Comparison of ENCODE assay signal across 10 cellular contexts in the genomic region with DNA sequence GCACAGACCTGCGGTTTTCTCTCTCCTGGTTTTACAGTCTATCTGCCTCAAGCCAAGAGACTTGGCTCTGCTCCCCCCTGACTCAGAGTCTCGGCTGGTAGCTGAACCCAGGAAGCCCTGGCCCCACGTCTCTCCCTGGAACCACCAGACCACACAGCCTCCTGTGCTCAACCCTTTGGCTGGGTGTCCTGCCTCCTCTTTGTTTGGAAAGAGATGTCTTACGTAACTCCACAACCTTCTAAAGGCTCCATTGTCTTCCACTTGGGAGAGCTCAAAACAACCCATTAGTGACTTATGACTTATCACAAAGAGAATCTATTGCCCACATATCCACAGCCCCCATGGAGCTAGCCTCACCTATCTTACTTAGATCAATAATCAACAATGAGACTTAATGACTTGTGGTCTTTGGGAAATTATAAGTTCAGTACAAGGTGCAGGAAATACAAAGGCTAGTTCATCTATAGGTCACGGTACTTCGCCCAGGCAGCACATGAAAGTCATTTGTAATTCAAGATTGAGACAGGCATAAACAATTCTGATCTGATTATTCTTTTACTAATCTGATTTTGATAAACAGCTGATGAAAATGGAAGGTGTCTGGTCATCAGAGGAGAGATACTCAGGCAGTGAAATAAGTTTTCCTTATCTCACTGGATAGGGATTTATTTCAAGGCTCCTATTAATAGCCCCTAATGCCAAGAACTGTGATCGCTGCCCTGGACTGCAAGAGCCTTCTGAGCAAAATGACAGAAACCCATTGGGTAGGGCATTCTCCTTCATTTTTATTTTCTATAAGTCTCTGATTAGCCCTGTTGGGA. TPM values are rescaled to one million over a fixed set of nuclear protein-coding genes. Genes with fewer than 3 reads are reported as not detected.
DNase-seq lines count a peak whose midpoint lies in the region; ATAC-seq, FAIRE-seq and TF ChIP-seq lines count a peak whose summit lies in the region.
"Had no signal": no experiment of that assay in that cellular context is flagged by ENCODE, and none has a peak within 500 bp of the region (broad histone marks: within the 10 kb centered on the region; RNA-seq: fewer than 3 reads in every experiment).

No MANE protein-coding gene starts in this region.

- peaks cover 16% of the 10 kb centered on the region for H3K27me3 ChIP-seq in DND-41 (ENCODE audit: insufficient read depth, low read length, poor library complexity)

- no peaks in the 10 kb centered on the region for H3K36me3 ChIP-seq in DND-41 (ENCODE audit: insufficient read depth, low read length)

- intact Hi-C loops in posterior cingulate gyrus (cut with DNase I) = no loop called here

- no peak overlapping the region for H3K4me2 ChIP-seq in DND-41 (ENCODE audit: insufficient read depth, low read length)

- H3K36me3 Mint-ChIP-seq in activated T-cell treated with anti-CD3 and anti-CD28 coated beads, Interleukin-2, amount 50 U/mL, for 4 hours (ENCODE audit: insufficient read depth) = no peaks in the 10 kb centered on the region
- no peaks in the 10 kb centered on the region for H3K36me3 Mint-ChIP-seq in stimulated activated effector memory CD8-positive, alpha-beta T cell treated with anti-CD3 and anti-CD28 coated beads, Interleukin-12 subunit alpha, Interleukin-12 subunit beta, amount 100 ng/mL, for 72 hours

- H3K9me3 Mint-ChIP-seq in activated T-cell treated with anti-CD3 and anti-CD28 coated beads, Interleukin-2, amount 50 U/mL, for 4 hours = no peaks in the 10 kb centered on the region
- no peaks in the 10 kb centered on the region for H3K9me3 Mint-ChIP-seq in stimulated activated effector memory CD8-positive, alpha-beta T cell treated with anti-CD3 and anti-CD28 coated beads, Interleukin-12 subunit alpha, Interleukin-12 subunit beta, amount 100 ng/mL, for 72 hours
- H3K9me3 Mint-ChIP-seq: activated B cell treated with CpG ODN at 0.5 μM for 24 hours had no signal

- H3K9ac ChIP-seq in DND-41 (ENCODE audit: low read depth, low read length) = no peak overlapping the region

- no peak overlapping the region for H2AFZ ChIP-seq in DND-41 (ENCODE audit: low read depth, low read length)

- no peak overlapping the region for H3K4me3 ChIP-seq in DND-41 (ENCODE audit: low read depth in 1 of 2, low read length in 2 of 2)

- peak; percentile 98 for FAIRE-seq in RCC 7860 (lab: Jason Lieb, UNC)

- H4K20me1 ChIP-seq in DND-41 (ENCODE audit: insufficient read depth, low read length) = no peaks in the 10 kb centered on the region

- H3K27me3 Mint-ChIP-seq in activated T-cell treated with anti-CD3 and anti-CD28 coated beads, Interleukin-2, amount 50 U/mL, for 4 hours (ENCODE audit: low read depth) = peaks cover 22% of the 10 kb centered on the region
- H3K27me3 Mint-ChIP-seq: activated B cell treated with CpG ODN at 0.5 μM for 24 hours had no signal

- no peak overlapping the region for H3K27ac ChIP-seq in DND-41 (ENCODE audit: low read length)

- H3K27ac Mint-ChIP-seq in stimulated activated effector memory CD8-positive, alpha-beta T cell treated with anti-CD3 and anti-CD28 coated beads, Interleukin-12 subunit alpha, Interleukin-12 subunit beta, amount 100 ng/mL, for 72 hours = no peak overlapping the region
- H3K27ac Mint-ChIP-seq: activated B cell treated with CpG ODN at 0.5 μM for 24 hours had no signal

- TF ChIP-seq POLR2A in GM18505 (IDR thresholded peaks at IDR 0.05; ENCODE audit: borderline replicate concordance, extremely low read depth, insufficient read depth, insufficient read length) = no peak

- no peaks in the 10 kb centered on the region for H3K9me3 ChIP-seq in DND-41 (ENCODE audit: insufficient read depth, low read length, severe bottlenecking)

- DNase-seq in DND-41 = no peak
- peak; percentile 95 for DNase-seq in RCC 7860 (ENCODE audit: low spot score)
- DNase-seq in fibroblast of peridontal ligament (ENCODE audit: extremely low read depth) = peak; percentile 97
- peak in 8 of 10 donors; percentile 18 to 91 (median 64) for DNase-seq in posterior cingulate gyrus
- no peak for DNase-seq in activated T-cell treated with anti-CD3 and anti-CD28 coated beads, Interleukin-2, amount 50 U/mL, for 4 hours
- no peak for DNase-seq in stimulated activated effector memory CD8-positive, alpha-beta T cell treated with anti-CD3 and anti-CD28 coated beads, Interleukin-12 subunit alpha, Interleukin-12 subunit beta, amount 100 ng/mL, for 72 hours (ENCODE audit: low spot score in 2 of 2)
- no peak for DNase-seq in activated gamma-delta T cell treated with Interleukin-2 at 50 U/mL for 16 hours
- DNase-seq: activated B cell treated with CpG ODN at 0.5 μM for 24 hours, glutamatergic neuron had no signal

- H3K4me1 ChIP-seq in DND-41 (ENCODE audit: insufficient read depth, low read length) = no peaks in the 10 kb centered on the region

- H3K79me2 ChIP-seq in DND-41 (ENCODE audit: insufficient read depth, low read length) = no peaks in the 10 kb centered on the region

- no peak for TF ChIP-seq CTCF in DND-41 (IDR thresholded peaks at IDR 0.05; ENCODE audit: borderline replicate concordance, extremely low read depth, low read length, poor library complexity, severe bottlenecking)

- no peak overlapping the region for H3K4me3 Mint-ChIP-seq in activated T-cell treated with anti-CD3 and anti-CD28 coated beads, Interleukin-2, amount 50 U/mL, for 4 hours
- H3K4me3 Mint-ChIP-seq in stimulated activated effector memory CD8-positive, alpha-beta T cell treated with anti-CD3 and anti-CD28 coated beads, Interleukin-12 subunit alpha, Interleukin-12 subunit beta, amount 100 ng/mL, for 72 hours = no peak overlapping the region
- H3K4me3 Mint-ChIP-seq: activated B cell treated with CpG ODN at 0.5 μM for 24 hours had no signal

- ATAC-seq in DND-41 (ENCODE audit: insufficient read depth, low read depth) (peak; percentile 39; the same call in 1 of the 3 replicates), GM18505 (IDR thresholded peaks at IDR 0.05; ENCODE audit: unreplicated experiment) (no peak)
- no peak for ATAC-seq in activated T-cell treated with anti-CD3 and anti-CD28 coated beads, Interleukin-2, amount 50 U/mL, for 4 hours
- ATAC-seq in stimulated activated effector memory CD8-positive, alpha-beta T cell treated with anti-CD3 and anti-CD28 coated beads, Interleukin-12 subunit alpha, Interleukin-12 subunit beta, amount 100 ng/mL, for 72 hours = no peak

- no peaks in the 10 kb centered on the region for H3K4me1 Mint-ChIP-seq in activated T-cell treated with anti-CD3 and anti-CD28 coated beads, Interleukin-2, amount 50 U/mL, for 4 hours (ENCODE audit: low read depth)
- no peaks in the 10 kb centered on the region for H3K4me1 Mint-ChIP-seq in stimulated activated effector memory CD8-positive, alpha-beta T cell treated with anti-CD3 and anti-CD28 coated beads, Interleukin-12 subunit alpha, Interleukin-12 subunit beta, amount 100 ng/mL, for 72 hours
- H3K4me1 Mint-ChIP-seq: activated B cell treated with CpG ODN at 0.5 μM for 24 hours had no signal

RNA-seq across cellular contexts. Expression of a gene that starts 44.3 kb away (rescaled TPM):
- total RNA-seq in activated T-cell treated with anti-CD3 and anti-CD28 coated beads, Interleukin-2, amount 50 U/mL, for 4 hours = not detected

Comparison
In these comparisons a context has a peak if more than half of its experiments do, and no peak if none do; other contexts are left out.
1. DNase-seq: peak in RCC 7860 (single experiment), fibroblast of peridontal ligament (single experiment) and posterior cingulate gyrus (8 of 10); none in DND-41 (single experiment), activated T-cell treated with anti-CD3 and anti-CD28 coated beads, Interleukin-2, amount 50 U/mL, for 4 hours (single experiment), stimulated activated effector memory CD8-positive, alpha-beta T cell treated with anti-CD3 and anti-CD28 coated beads, Interleukin-12 subunit alpha, Interleukin-12 subunit beta, amount 100 ng/mL, for 72 hours (0 of 2) and activated gamma-delta T cell treated with Interleukin-2 at 50 U/mL for 16 hours (single experiment).